8 cellular contexts compared by ENCODE assay signal in the genomic region with DNA sequence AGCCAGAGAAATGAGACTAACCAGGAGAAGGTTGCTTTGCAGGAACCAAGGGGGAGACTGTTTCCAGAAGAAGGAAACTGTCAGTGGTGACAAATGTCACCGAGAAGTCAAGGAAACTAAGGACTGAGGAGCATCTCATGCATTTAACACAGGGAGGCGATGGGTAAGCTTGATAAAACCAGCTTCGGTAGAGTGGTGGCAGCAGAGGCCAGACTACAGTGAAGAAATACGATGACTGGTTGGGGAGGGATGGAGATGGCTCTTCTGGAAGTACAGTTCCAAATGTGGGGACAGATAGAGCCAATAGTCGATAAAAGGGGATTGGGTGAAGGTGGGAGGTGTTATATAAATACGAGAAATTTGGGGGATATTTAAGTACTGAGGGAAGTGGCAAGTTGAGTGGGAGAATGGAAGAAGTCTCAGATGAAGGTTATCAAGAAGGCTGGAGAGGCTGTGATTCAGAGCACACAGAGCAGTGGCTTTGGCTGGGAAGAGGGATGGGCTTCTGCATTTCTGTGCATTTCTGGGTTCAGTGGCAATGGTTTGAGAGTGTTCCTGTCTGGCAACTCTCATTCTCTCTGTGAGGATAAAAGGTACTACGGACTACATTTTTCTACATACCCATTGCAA. TPM values are rescaled to one million over a fixed set of nuclear protein-coding genes. Genes with fewer than 3 reads are reported as not detected.
A peak's percentile ranks its signal among the peaks of the same experiment; 100 is the strongest.
DNase-seq lines count a peak whose midpoint lies in the region; ATAC-seq and TF ChIP-seq lines count a peak whose summit lies in the region.

No MANE protein-coding gene starts in this region.

- no peak for TF ChIP-seq CTCF in activated B cell treated with CpG ODN at 0.5 μM for 24 hours (IDR thresholded peaks at IDR 0.05)
- TF ChIP-seq CTCF in foreskin fibroblast (IDR thresholded peaks at IDR 0.05; ENCODE audit: low read depth, low read length): peak; percentile 14
- no peak for TF ChIP-seq CTCF in glutamatergic neuron (IDR thresholded peaks at IDR 0.05; ENCODE audit: partially characterized antibody, unreplicated experiment)

- H3K4me3 Mint-ChIP-seq in activated B cell treated with CpG ODN at 0.5 μM for 24 hours (no peak overlapping the region), glutamatergic neuron (ENCODE audit: unreplicated experiment) (no peak overlapping the region)

- H3K36me3 Mint-ChIP-seq in activated B cell treated with CpG ODN at 0.5 μM for 24 hours (ENCODE audit: low read depth) (no peaks in the 10 kb centered on the region), glutamatergic neuron (ENCODE audit: unreplicated experiment) (no peaks in the 10 kb centered on the region)

- H3K27ac Mint-ChIP-seq in activated B cell treated with CpG ODN at 0.5 μM for 24 hours (peak overlapping the region; percentile 51), glutamatergic neuron (ENCODE audit: unreplicated experiment) (no peak overlapping the region)

- H3K27me3 Mint-ChIP-seq in activated B cell treated with CpG ODN at 0.5 μM for 24 hours: peaks cover 2% of the 10 kb centered on the region
- no peaks in the 10 kb centered on the region for H3K27me3 Mint-ChIP-seq in glutamatergic neuron (ENCODE audit: unreplicated experiment)

- no peak overlapping the region for H3K4me3 ChIP-seq in foreskin fibroblast (ENCODE audit: low read depth in 1 of 2, low read length in 2 of 2)

- intact Hi-C loops in activated B cell treated with CpG ODN at 0.5 μM for 24 hours (cut with micrococcal nuclease) (loop anchor here (1.0 to 5.0 kb wide), 3 partner anchors 131 to 213 kb away; a partner anchor contains a TSS), posterior cingulate gyrus (cut with DNase I) (loop anchor here (1.0 to 5.0 kb wide), 3 partner anchors 126 to 270 kb away; no protein-coding TSS in a partner anchor)

- POLR2A ChIA-PET in activated B cell treated with CpG ODN at 0.5 μM for 24 hours (lab: Charles Lee): interaction anchor here (0.8 to 1.3 kb wide), 6 partner anchors 46 to 271 kb away, joined by 3 to 9 read pairs (median 4); a partner anchor contains a TSS

- H3K9me3 Mint-ChIP-seq in activated B cell treated with CpG ODN at 0.5 μM for 24 hours (no peaks in the 10 kb centered on the region), glutamatergic neuron (ENCODE audit: unreplicated experiment) (no peaks in the 10 kb centered on the region)

- CTCF ChIA-PET in activated B cell treated with CpG ODN at 0.5 μM for 24 hours (lab: Charles Lee): interaction anchor here (0.6 to 2.8 kb wide), 18 partner anchors 12 to 270 kb away, joined by 3 to 41 read pairs (median 3); a partner anchor contains a TSS

- peaks cover 17% of the 10 kb centered on the region for H3K4me1 Mint-ChIP-seq in activated B cell treated with CpG ODN at 0.5 μM for 24 hours
- H3K4me1 Mint-ChIP-seq in glutamatergic neuron (ENCODE audit: low read depth, unreplicated experiment): peaks cover 3% of the 10 kb centered on the region

- DNase-seq in Daoy (ENCODE audit: low read depth) (peak; percentile 19), NAMALWA (ENCODE audit: low spot score) (peak; percentile 52), activated B cell treated with CpG ODN at 0.5 μM for 24 hours (no peak), foreskin fibroblast (peak in 1 of 2 donors; percentile 48), posterior cingulate gyrus (peak; percentile 24 to 94 (median 67)), SKM-1 (lab: John Stamatoyannopoulos, UW; ENCODE audit: unreplicated experiment) (no peak), glutamatergic neuron (no peak)

- peak; percentile 64 for ATAC-seq in GM19455 (IDR thresholded peaks at IDR 0.05; ENCODE audit: unreplicated experiment)
- peak; percentile 72 for ATAC-seq in activated B cell treated with CpG ODN at 0.5 μM for 24 hours (ENCODE audit: low read depth)

RNA-seq across cellular contexts. Expression of a gene that starts 29.2 kb away (rescaled TPM):
- 26.5 and 39.3 TPM in 2 replicates for total RNA-seq in Daoy (2014; rRNA removed; shearing (Covaris generic))
- total RNA-seq in activated B cell treated with CpG ODN at 0.5 μM for 24 hours: 35.2 and 40.4 TPM in 2 replicates
- total RNA-seq in glutamatergic neuron (ENCODE audit: unreplicated experiment): 57.7 TPM

Comparison
In these comparisons a context has a peak if more than half of its experiments do, and no peak if none do; other contexts are left out.
1. DNase-seq: peak in Daoy (single experiment), NAMALWA (single experiment) and posterior cingulate gyrus (10 of 10); none in activated B cell treated with CpG ODN at 0.5 μM for 24 hours (single experiment), SKM-1 (single experiment) and glutamatergic neuron (single experiment).